Comparison of ENCODE assay signal across 1 cellular context in genomic region chr12:49069507-49070346, GRCh38.
TF ChIP-seq lines count a peak whose summit lies in the region.

A gene with protein sequence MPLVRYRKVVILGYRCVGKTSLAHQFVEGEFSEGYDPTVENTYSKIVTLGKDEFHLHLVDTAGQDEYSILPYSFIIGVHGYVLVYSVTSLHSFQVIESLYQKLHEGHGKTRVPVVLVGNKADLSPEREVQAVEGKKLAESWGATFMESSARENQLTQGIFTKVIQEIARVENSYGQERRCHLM (minus strand): TSS chr12:49069979. CDS start chr12:49069785, 194 bp downstream.

TF ChIP-seq in WTC11, 78 proteins besides CTCF, POLR2A, EP300 and RAD21 (continued from another document):
- TF ChIP-seq, protein P1, sequence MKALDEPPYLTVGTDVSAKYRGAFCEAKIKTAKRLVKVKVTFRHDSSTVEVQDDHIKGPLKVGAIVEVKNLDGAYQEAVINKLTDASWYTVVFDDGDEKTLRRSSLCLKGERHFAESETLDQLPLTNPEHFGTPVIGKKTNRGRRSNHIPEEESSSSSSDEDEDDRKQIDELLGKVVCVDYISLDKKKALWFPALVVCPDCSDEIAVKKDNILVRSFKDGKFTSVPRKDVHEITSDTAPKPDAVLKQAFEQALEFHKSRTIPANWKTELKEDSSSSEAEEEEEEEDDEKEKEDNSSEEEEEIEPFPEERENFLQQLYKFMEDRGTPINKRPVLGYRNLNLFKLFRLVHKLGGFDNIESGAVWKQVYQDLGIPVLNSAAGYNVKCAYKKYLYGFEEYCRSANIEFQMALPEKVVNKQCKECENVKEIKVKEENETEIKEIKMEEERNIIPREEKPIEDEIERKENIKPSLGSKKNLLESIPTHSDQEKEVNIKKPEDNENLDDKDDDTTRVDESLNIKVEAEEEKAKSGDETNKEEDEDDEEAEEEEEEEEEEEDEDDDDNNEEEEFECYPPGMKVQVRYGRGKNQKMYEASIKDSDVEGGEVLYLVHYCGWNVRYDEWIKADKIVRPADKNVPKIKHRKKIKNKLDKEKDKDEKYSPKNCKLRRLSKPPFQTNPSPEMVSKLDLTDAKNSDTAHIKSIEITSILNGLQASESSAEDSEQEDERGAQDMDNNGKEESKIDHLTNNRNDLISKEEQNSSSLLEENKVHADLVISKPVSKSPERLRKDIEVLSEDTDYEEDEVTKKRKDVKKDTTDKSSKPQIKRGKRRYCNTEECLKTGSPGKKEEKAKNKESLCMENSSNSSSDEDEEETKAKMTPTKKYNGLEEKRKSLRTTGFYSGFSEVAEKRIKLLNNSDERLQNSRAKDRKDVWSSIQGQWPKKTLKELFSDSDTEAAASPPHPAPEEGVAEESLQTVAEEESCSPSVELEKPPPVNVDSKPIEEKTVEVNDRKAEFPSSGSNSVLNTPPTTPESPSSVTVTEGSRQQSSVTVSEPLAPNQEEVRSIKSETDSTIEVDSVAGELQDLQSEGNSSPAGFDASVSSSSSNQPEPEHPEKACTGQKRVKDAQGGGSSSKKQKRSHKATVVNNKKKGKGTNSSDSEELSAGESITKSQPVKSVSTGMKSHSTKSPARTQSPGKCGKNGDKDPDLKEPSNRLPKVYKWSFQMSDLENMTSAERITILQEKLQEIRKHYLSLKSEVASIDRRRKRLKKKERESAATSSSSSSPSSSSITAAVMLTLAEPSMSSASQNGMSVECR (CRISPR knock-in tag; IDR thresholded peaks at IDR 0.05; ENCODE audit: borderline replicate concordance), result peak; percentile 65; the same call in 1 of the 2 replicates
- TF ChIP-seq SOX15 (CRISPR knock-in tag; IDR thresholded peaks at IDR 0.05) (no peak), SMAD4 (CRISPR knock-in tag; IDR thresholded peaks at IDR 0.05) (no peak), USF2 (CRISPR knock-in tag; IDR thresholded peaks at IDR 0.05) (peak; percentile 95), ZBTB43 (CRISPR knock-in tag; IDR thresholded peaks at IDR 0.05) (no peak), JUN (CRISPR knock-in tag; IDR thresholded peaks at IDR 0.05) (no peak), JAZF1 (CRISPR knock-in tag; IDR thresholded peaks at IDR 0.05) (no peak), MAX (CRISPR knock-in tag; IDR thresholded peaks at IDR 0.05) (peak; percentile 84), USF1 (CRISPR knock-in tag; IDR thresholded peaks at IDR 0.05) (peak; percentile 95), CREM (CRISPR knock-in tag; IDR thresholded peaks at IDR 0.05) (0 out of 2 replicates have a peak, but pooled peaks have one; percentile 59), TEAD1 (CRISPR knock-in tag; IDR thresholded peaks at IDR 0.05) (0 out of 2 replicates have a peak, but pooled peaks have one; percentile 19), ZNF416 (CRISPR knock-in tag; IDR thresholded peaks at IDR 0.05) (no peak), ZNF396 (CRISPR knock-in tag; IDR thresholded peaks at IDR 0.05; ENCODE audit: borderline replicate concordance) (no peak), FOXK1 (CRISPR knock-in tag; IDR thresholded peaks at IDR 0.05) (peak; percentile 88; the same call in 1 of the 2 replicates), NFATC4 (CRISPR knock-in tag; IDR thresholded peaks at IDR 0.05) (no peak), ATF6 (CRISPR knock-in tag; IDR thresholded peaks at IDR 0.05) (no peak), KAT7 (CRISPR knock-in tag; IDR thresholded peaks at IDR 0.05; ENCODE audit: borderline replicate concordance) (no peak), TCF7 (CRISPR knock-in tag; IDR thresholded peaks at IDR 0.05; ENCODE audit: low read depth) (no peak), NR2C2 (CRISPR knock-in tag; IDR thresholded peaks at IDR 0.05) (no peak), CBFB (CRISPR knock-in tag; IDR thresholded peaks at IDR 0.05; ENCODE audit: low read depth) (no peak), GTF2I (CRISPR knock-in tag; conservative IDR thresholded peaks at IDR 0.05) (no peak), STAT6 (CRISPR knock-in tag; conservative IDR thresholded peaks at IDR 0.05; ENCODE audit: low read depth) (no peak), ZNF671 (CRISPR knock-in tag; IDR thresholded peaks at IDR 0.05) (no peak), TEAD4 (CRISPR knock-in tag; IDR thresholded peaks at IDR 0.05) (no peak), ATF1 (CRISPR knock-in tag; IDR thresholded peaks at IDR 0.05) (no peak), NFYB (CRISPR knock-in tag; conservative IDR thresholded peaks at IDR 0.05; ENCODE audit: low read depth) (0 out of 2 replicates have a peak, but pooled peaks have one; percentile 22), IRF2 (CRISPR knock-in tag; IDR thresholded peaks at IDR 0.05; ENCODE audit: borderline replicate concordance, low read depth) (no peak), GABPB1 (CRISPR knock-in tag; IDR thresholded peaks at IDR 0.05) (peak; percentile 81), NR3C1 (CRISPR knock-in tag; conservative IDR thresholded peaks at IDR 0.05; ENCODE audit: low read depth) (no peak)
- TF ChIP-seq, protein P2, sequence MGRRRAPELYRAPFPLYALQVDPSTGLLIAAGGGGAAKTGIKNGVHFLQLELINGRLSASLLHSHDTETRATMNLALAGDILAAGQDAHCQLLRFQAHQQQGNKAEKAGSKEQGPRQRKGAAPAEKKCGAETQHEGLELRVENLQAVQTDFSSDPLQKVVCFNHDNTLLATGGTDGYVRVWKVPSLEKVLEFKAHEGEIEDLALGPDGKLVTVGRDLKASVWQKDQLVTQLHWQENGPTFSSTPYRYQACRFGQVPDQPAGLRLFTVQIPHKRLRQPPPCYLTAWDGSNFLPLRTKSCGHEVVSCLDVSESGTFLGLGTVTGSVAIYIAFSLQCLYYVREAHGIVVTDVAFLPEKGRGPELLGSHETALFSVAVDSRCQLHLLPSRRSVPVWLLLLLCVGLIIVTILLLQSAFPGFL (CRISPR knock-in tag; IDR thresholded peaks at IDR 0.05; ENCODE audit: borderline replicate concordance), result 0 out of 2 replicates have a peak, but pooled peaks have one; percentile 34
- TF ChIP-seq, protein P3, sequence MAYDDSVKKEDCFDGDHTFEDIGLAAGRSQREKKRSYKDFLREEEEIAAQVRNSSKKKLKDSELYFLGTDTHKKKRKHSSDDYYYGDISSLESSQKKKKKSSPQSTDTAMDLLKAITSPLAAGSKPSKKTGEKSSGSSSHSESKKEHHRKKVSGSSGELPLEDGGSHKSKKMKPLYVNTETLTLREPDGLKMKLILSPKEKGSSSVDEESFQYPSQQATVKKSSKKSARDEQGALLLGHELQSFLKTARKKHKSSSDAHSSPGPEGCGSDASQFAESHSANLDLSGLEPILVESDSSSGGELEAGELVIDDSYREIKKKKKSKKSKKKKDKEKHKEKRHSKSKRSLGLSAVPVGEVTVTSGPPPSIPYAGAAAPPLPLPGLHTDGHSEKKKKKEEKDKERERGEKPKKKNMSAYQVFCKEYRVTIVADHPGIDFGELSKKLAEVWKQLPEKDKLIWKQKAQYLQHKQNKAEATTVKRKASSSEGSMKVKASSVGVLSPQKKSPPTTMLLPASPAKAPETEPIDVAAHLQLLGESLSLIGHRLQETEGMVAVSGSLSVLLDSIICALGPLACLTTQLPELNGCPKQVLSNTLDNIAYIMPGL (CRISPR knock-in tag; IDR thresholded peaks at IDR 0.05), result no peak; the same call in 1 of the 2 replicates
- TF ChIP-seq, protein P4, sequence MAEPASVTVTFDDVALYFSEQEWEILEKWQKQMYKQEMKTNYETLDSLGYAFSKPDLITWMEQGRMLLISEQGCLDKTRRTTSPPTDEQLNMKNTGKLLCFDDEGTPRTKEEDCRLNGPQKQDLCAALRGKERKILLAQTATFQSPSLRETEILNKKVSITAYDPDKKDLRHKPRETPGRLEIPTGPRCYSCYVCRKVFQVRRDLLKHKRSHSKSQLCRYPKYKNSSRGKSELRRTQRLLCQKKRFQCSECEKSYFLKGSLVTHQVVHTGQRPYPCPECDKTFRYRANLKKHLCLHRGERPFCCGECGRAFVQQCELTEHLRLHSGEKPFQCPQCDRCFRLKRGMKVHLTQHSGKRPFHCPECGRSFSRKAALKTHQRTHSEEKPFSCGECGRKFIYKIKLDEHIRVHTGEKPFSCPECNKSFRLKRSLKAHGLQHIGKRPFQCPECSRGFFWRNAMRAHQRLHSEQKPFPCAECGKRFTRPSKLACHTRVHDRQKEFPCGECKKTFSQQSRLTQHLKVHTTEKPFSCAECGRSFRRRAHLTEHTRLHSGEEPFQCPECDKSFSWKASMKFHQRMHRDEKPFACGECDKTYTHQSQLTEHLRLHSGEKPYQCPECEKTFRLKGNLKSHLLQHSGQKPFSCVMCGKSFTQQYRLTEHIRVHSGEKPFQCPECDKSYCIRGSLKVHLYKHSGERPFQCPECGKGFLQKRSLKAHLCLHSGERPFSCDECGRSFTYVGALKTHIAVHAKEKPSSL (CRISPR knock-in tag; conservative IDR thresholded peaks at IDR 0.05), result no peak
- TF ChIP-seq, protein P5, sequence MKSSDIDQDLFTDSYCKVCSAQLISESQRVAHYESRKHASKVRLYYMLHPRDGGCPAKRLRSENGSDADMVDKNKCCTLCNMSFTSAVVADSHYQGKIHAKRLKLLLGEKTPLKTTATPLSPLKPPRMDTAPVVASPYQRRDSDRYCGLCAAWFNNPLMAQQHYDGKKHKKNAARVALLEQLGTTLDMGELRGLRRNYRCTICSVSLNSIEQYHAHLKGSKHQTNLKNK (CRISPR knock-in tag; IDR thresholded peaks at IDR 0.05), result no peak
- TF ChIP-seq, protein P6, sequence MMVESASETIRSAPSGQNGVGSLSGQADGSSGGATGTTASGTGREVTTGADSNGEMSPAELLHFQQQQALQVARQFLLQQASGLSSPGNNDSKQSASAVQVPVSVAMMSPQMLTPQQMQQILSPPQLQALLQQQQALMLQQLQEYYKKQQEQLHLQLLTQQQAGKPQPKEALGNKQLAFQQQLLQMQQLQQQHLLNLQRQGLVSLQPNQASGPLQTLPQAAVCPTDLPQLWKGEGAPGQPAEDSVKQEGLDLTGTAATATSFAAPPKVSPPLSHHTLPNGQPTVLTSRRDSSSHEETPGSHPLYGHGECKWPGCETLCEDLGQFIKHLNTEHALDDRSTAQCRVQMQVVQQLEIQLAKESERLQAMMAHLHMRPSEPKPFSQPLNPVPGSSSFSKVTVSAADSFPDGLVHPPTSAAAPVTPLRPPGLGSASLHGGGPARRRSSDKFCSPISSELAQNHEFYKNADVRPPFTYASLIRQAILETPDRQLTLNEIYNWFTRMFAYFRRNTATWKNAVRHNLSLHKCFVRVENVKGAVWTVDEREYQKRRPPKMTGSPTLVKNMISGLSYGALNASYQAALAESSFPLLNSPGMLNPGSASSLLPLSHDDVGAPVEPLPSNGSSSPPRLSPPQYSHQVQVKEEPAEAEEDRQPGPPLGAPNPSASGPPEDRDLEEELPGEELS (CRISPR knock-in tag; IDR thresholded peaks at IDR 0.05), result no peak
